ENCODE assay signal across 20 cellular contexts in the genomic region with DNA sequence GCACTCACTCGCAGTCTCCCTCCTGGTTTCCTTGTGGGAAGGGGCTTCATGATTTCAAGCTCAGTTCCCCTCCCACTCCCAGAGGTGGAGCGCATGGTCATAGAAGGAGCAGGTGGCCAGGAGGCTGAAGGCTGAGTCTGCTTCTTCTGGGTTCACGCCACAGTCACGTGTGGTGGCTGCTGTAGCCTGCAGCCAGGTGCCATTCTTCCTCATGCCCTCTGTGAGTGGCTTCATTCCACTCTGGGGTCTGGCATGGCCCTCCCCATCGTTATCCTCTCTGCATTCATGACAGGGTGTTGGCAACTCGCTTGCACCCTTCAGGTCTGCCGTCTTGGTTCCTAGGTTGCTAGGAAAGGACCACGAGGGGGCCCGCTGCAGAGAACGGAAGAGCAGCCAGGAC. TPM values are rescaled to one million over a fixed set of nuclear protein-coding genes. Genes with fewer than 3 reads are reported as not detected.
DNase-seq lines count a peak whose midpoint lies in the region; ATAC-seq, FAIRE-seq and TF ChIP-seq lines count a peak whose summit lies in the region.
"Had no signal": no experiment of that assay in that cellular context is flagged by ENCODE, and none has a peak within 500 bp of the region (broad histone marks: within the 10 kb centered on the region; RNA-seq: fewer than 3 reads in every experiment).

No MANE protein-coding gene starts in this region.

- peak overlapping the region; percentile 34 for H3K4me3 Mint-ChIP-seq in CD4-positive, alpha-beta T cell
- H3K4me3 Mint-ChIP-seq in glutamatergic neuron (ENCODE audit: unreplicated experiment) = no peak overlapping the region

- CTCF ChIA-PET in A673 (lab: Charles Lee) = no interaction called here
- CTCF ChIA-PET in CD4-positive, alpha-beta T cell (lab: Charles Lee) = no interaction called here

- no peaks in the 10 kb centered on the region for H3K9me3 Mint-ChIP-seq in CD4-positive, alpha-beta T cell
- H3K9me3 Mint-ChIP-seq in glutamatergic neuron (ENCODE audit: unreplicated experiment) = peaks cover 7% of the 10 kb centered on the region

- H3K36me3 ChIP-seq in A673 (ENCODE audit: insufficient read depth, low read length, poor library complexity, severe bottlenecking) (peaks cover 39% of the 10 kb centered on the region), kidney (ENCODE audit: control insufficient read depth in 1 of 2, insufficient read depth in 2 of 2, low read length in 2 of 2) (peaks cover 4 to 12% of the 10 kb centered on the region in 2 donors)

- no peak overlapping the region for H3K9ac ChIP-seq in kidney (ENCODE audit: low read length in 2 of 2)
- H3K9ac ChIP-seq: KMS-11 had no signal

- POLR2A ChIA-PET in A673 (lab: Charles Lee; ENCODE audit: low non-redundant PET) = no interaction called here
- POLR2A ChIA-PET in CD4-positive, alpha-beta T cell (lab: Charles Lee) = no interaction called here

- BruUV-seq in A673 (replicated peaks; lab: Mats Ljungman, UMichigan) = TSS peak; percentile 30

- no peaks in the 10 kb centered on the region for H3K27me3 ChIP-seq in A673 (replicated peaks; ENCODE audit: insufficient read depth, low read depth, low read length, poor library complexity)
- no peaks in the 10 kb centered on the region for H3K27me3 ChIP-seq in CD4-positive, alpha-beta T cell (ENCODE audit: control insufficient read depth, insufficient read depth, low read length)
- H3K27me3 ChIP-seq: SJSA1 had no signal

- H3K4me3 ChIP-seq in A673 (ENCODE audit: low read depth, low read length, poor library complexity, severe bottlenecking) (no peak overlapping the region), kidney (ENCODE audit: low read length in 2 of 2) (no peak overlapping the region)
- H3K4me3 ChIP-seq: PC-9, SJSA1 had no signal

- intact Hi-C loops in A673 (cut with micrococcal nuclease; ENCODE audit: unreplicated experiment) (no loop called here), kidney (cut with DNase I) (no loop called here)
- intact Hi-C loops in CD4-positive, alpha-beta T cell (cut with DNase I, micrococcal nuclease) = no loop called here

- DNase-seq in A673 (ENCODE audit: low spot score) (no peak), glutamatergic neuron (no peak), kidney (no peak), COLO668 (lab: John Stamatoyannopoulos, UW; ENCODE audit: unreplicated experiment) (no peak), caudate nucleus (lab: John Stamatoyannopoulos, UW) (no peak)
- no peak for DNase-seq in CD4-positive, alpha-beta T cell
- DNase-seq in stimulated activated naive CD4-positive, alpha-beta T cell treated with Interleukin-2 at 50 U/mL for 16 hours (lab: John Stamatoyannopoulos, UW) = no peak
- DNase-seq: Calu3, DMS53, H7, MV-4-11, NCI-H1417, NCI-H1930, NCI-H226, NCI-H524, PC-9 had no signal

- no peak overlapping the region for H3K27ac ChIP-seq in A673 (ENCODE audit: low read depth, low read length, poor library complexity, severe bottlenecking)
- no peak overlapping the region for H3K27ac ChIP-seq in CD4-positive, alpha-beta T cell (ENCODE audit: low read depth, low read length)
- H3K27ac ChIP-seq in VCaP = peak overlapping the region; percentile 11; the same call in 1 of the 2 replicates
- no peak overlapping the region for H3K27ac ChIP-seq in kidney (ENCODE audit: low read depth in 2 of 2, low read length in 2 of 2)
- no peak overlapping the region for H3K27ac ChIP-seq in caudate nucleus (ENCODE audit: low read depth, low read length)
- H3K27ac ChIP-seq: HL-60, KMS-11, PC-9, SJSA1 had no signal

- FAIRE-seq in kidney (lab: Jason Lieb, UNC) = no peak

- peaks cover 51% of the 10 kb centered on the region for H3K36me3 Mint-ChIP-seq in CD4-positive, alpha-beta T cell (ENCODE audit: low read depth)
- peaks cover 9% of the 10 kb centered on the region for H3K36me3 Mint-ChIP-seq in glutamatergic neuron (ENCODE audit: unreplicated experiment)

- H3K4me1 ChIP-seq in A673 (ENCODE audit: insufficient read depth, low read length, poor library complexity, severe bottlenecking) = peaks cover 7% of the 10 kb centered on the region
- peaks cover 5% of the 10 kb centered on the region in 2 donors for H3K4me1 ChIP-seq in kidney (ENCODE audit: control insufficient read depth in 1 of 2, insufficient read depth in 1 of 2, low read depth in 1 of 2, low read length in 2 of 2)
- H3K4me1 ChIP-seq: SJSA1 had no signal

- H3K27me3 Mint-ChIP-seq in CD4-positive, alpha-beta T cell = no peaks in the 10 kb centered on the region
- peaks cover 5% of the 10 kb centered on the region for H3K27me3 Mint-ChIP-seq in glutamatergic neuron (ENCODE audit: unreplicated experiment)

- H3K4me1 Mint-ChIP-seq in CD4-positive, alpha-beta T cell (ENCODE audit: low read depth) = peaks cover 8% of the 10 kb centered on the region
- peaks cover 8% of the 10 kb centered on the region for H3K4me1 Mint-ChIP-seq in glutamatergic neuron (ENCODE audit: low read depth, unreplicated experiment)

- no peak overlapping the region for H3K27ac Mint-ChIP-seq in CD4-positive, alpha-beta T cell
- peak overlapping the region; percentile 35 for H3K27ac Mint-ChIP-seq in glutamatergic neuron (ENCODE audit: unreplicated experiment)

- H3K9me3 ChIP-seq in A673 (ENCODE audit: low read depth, low read length, poor library complexity, severe bottlenecking) (no peaks in the 10 kb centered on the region), kidney (ENCODE audit: control insufficient read depth in 1 of 2, low read length in 2 of 2) (no peaks in the 10 kb centered on the region)
- H3K9me3 ChIP-seq in CD4-positive, alpha-beta T cell (ENCODE audit: control insufficient read depth, low read length) = no peaks in the 10 kb centered on the region
- H3K9me3 ChIP-seq: SJSA1 had no signal

- TF ChIP-seq CTCF in A673 (conservative IDR thresholded peaks at IDR 0.05; ENCODE audit: low read depth, low read length) (no peak), VCaP (conservative IDR thresholded peaks at IDR 0.05) (no peak), glutamatergic neuron (IDR thresholded peaks at IDR 0.05; ENCODE audit: partially characterized antibody, unreplicated experiment) (no peak), kidney (IDR thresholded peaks at IDR 0.05; ENCODE audit: borderline replicate concordance, extremely low read depth, insufficient read depth) (no peak)
- no peak for TF ChIP-seq CTCF in CD4-positive, alpha-beta T cell (IDR thresholded peaks at IDR 0.05)

- ATAC-seq in CD4-positive, alpha-beta T cell (ENCODE audit: poor library complexity) = no peak

RNA-seq across cellular contexts. Expression of a gene that starts 3.5 kb away (rescaled TPM):
- total RNA-seq in A673 (2021) (66.6 and 67.4 TPM in 2 replicates), glutamatergic neuron (ENCODE audit: unreplicated experiment) (48.9 TPM), kidney (47.3 TPM)
- 10 to 100 TPM; 49.3 to 52.5 TPM for total RNA-seq in CD4-positive, alpha-beta T cell
- polyA plus RNA-seq in kidney (ENCODE audit: insufficient read depth, low read depth, low replicate concordance) = 150 TPM

RNA-seq across cellular contexts. Expression of a gene that starts 5.0 kb away (rescaled TPM):
- total RNA-seq in A673 (2021) (0.90 and 1.8 TPM in 2 replicates), glutamatergic neuron (ENCODE audit: unreplicated experiment) (6.7 TPM), kidney (9.6 TPM)
- 1 to 10 TPM; 7.8 to 8.4 TPM for total RNA-seq in CD4-positive, alpha-beta T cell
- 2.1 TPM for polyA plus RNA-seq in kidney (ENCODE audit: insufficient read depth, low read depth, low replicate concordance)

RNA-seq across cellular contexts. Expression of a gene that starts 23.5 kb away (rescaled TPM):
- total RNA-seq in A673 (2021) = 56.5 and 56.9 TPM in 2 replicates
- total RNA-seq in CD4-positive, alpha-beta T cell = 10 to 100 TPM; 36.4 to 36.8 TPM
- 64.6 TPM for total RNA-seq in glutamatergic neuron (ENCODE audit: unreplicated experiment)
- 31.4 TPM for total RNA-seq in kidney
- polyA plus RNA-seq in kidney (ENCODE audit: insufficient read depth, low read depth, low replicate concordance) = 23.2 TPM

RNA-seq across cellular contexts. Expression of a gene that starts 35.1 kb away (rescaled TPM):
- 68.0 and 75.3 TPM in 2 replicates for total RNA-seq in A673 (2021)
- total RNA-seq in CD4-positive, alpha-beta T cell = 10 to 100 TPM in 1 of 2 experiments, 1 to 10 TPM in 1; 8.6 to 11.3 TPM
- 33.9 TPM for total RNA-seq in glutamatergic neuron (ENCODE audit: unreplicated experiment)
- 19.1 TPM for total RNA-seq in kidney
- polyA plus RNA-seq in kidney (ENCODE audit: insufficient read depth, low read depth, low replicate concordance) = 13.5 TPM

RNA-seq across cellular contexts. Expression of a gene that starts 50.3 kb away (rescaled TPM):
- 13.3 and 18.3 TPM in 2 replicates for total RNA-seq in A673 (2021)
- total RNA-seq in CD4-positive, alpha-beta T cell = 10 to 100 TPM; 45.5 to 50.7 TPM
- 22.5 TPM for total RNA-seq in glutamatergic neuron (ENCODE audit: unreplicated experiment)
- total RNA-seq in kidney = 88.9 TPM
- polyA plus RNA-seq in kidney (ENCODE audit: insufficient read depth, low read depth, low replicate concordance) = 42.3 TPM
